In genomic region chr5:76867827-76868693, GRCh38 we compare ENCODE assay signal across 1 cellular context.
TF ChIP-seq lines count a peak whose summit lies in the region.

No MANE protein-coding gene starts in this region.

TF ChIP-seq in K562, 482 proteins besides CTCF, POLR2A, EP300 and RAD21 (continued from another document):
- TF ChIP-seq MLLT1 (IDR thresholded peaks at IDR 0.05) (no peak), ARID3A (IDR thresholded peaks at IDR 0.05; ENCODE audit: borderline replicate concordance, low read depth, low read length) (peak; percentile 33; the same call in 1 of the 2 replicates), ZBTB5 (IDR thresholded peaks at IDR 0.05) (no peak), CBFA2T2 (conservative IDR thresholded peaks at IDR 0.05) (no peak), RCOR1 (IDR thresholded peaks at IDR 0.05; ENCODE audit: borderline replicate concordance in 1 of 2, low read depth in 2 of 2, low read length in 2 of 2) (peak in 1 of 2 experiments; percentile 38; a peak in 1 of 4 replicates), ZNF143 (CRISPR knock-in tag; IDR thresholded peaks at IDR 0.05) (peak; percentile 70), BMI1 (IDR thresholded peaks at IDR 0.05; ENCODE audit: low read length) (no peak), FOXA3 (CRISPR knock-in tag; conservative IDR thresholded peaks at IDR 0.05 in 1 of 2, IDR thresholded peaks at IDR 0.05 in 1 of 2) (no peak), LARP7 (IDR thresholded peaks at IDR 0.05) (no peak), SP1 (CRISPR knock-in tag; IDR thresholded peaks at IDR 0.05) (no peak), THRB (CRISPR knock-in tag; conservative IDR thresholded peaks at IDR 0.05) (no peak), PHF21A (IDR thresholded peaks at IDR 0.05; ENCODE audit: borderline replicate concordance, low read depth) (no peak), ZBTB40 (IDR thresholded peaks at IDR 0.05) (no peak), ZBTB40 (CRISPR knock-in tag; IDR thresholded peaks at IDR 0.05) (no peak), HMGN3 (IDR thresholded peaks at IDR 0.05; ENCODE audit: borderline replicate concordance, extremely low read depth, insufficient read length, low read depth, low read length) (no peak), PKNOX1 (IDR thresholded peaks at IDR 0.05) (no peak), ZNF583 (CRISPR knock-in tag; IDR thresholded peaks at IDR 0.05) (no peak), FOXP1 (CRISPR knock-in tag; IDR thresholded peaks at IDR 0.05) (no peak), JUND (IDR thresholded peaks at IDR 0.05; ENCODE audit: borderline replicate concordance, low read depth, low read length) (0 out of 2 replicates have a peak, but pooled peaks have one; percentile 10), JUND (tag; IDR thresholded peaks at IDR 0.05; ENCODE audit: borderline replicate concordance, low read depth, low read length) (no peak), GATA2 (CRISPR knock-in tag; IDR thresholded peaks at IDR 0.05) (no peak), CC2D1A (IDR thresholded peaks at IDR 0.05) (peak; percentile 38; the same call in 1 of the 2 replicates), ZNF408 (CRISPR knock-in tag; IDR thresholded peaks at IDR 0.05; ENCODE audit: low read depth) (no peak)
TF ChIP-seq in K562: peak in this region for 10.
